1 cellular context compared by ENCODE assay signal in genomic region chr16:20871935-20872815, GRCh38.
A peak's percentile ranks its signal among the peaks of the same experiment; 100 is the strongest.
TF ChIP-seq lines count a peak whose summit lies in the region.

No MANE protein-coding gene starts in this region.

TF ChIP-seq in GM12878, 131 proteins besides CTCF, POLR2A, EP300 and RAD21:
- TF ChIP-seq IKZF2 (IDR thresholded peaks at IDR 0.05) = peak in 1 of 2 experiments; percentile 36; a peak in 1 of 4 replicates
- TF ChIP-seq PAX8 (IDR thresholded peaks at IDR 0.05) = no peak
- TF ChIP-seq CUX1 (IDR thresholded peaks at IDR 0.05; ENCODE audit: insufficient replicate concordance, low read depth, low read length) = no peak
- no peak for TF ChIP-seq TAF1 (IDR thresholded peaks at IDR 0.05; ENCODE audit: borderline replicate concordance, low read depth, low read length)
- peak; percentile 46 for TF ChIP-seq JUNB (IDR thresholded peaks at IDR 0.05)
- no peak for TF ChIP-seq RBBP5 (conservative IDR thresholded peaks at IDR 0.05)
- TF ChIP-seq NR2C2 (IDR thresholded peaks at IDR 0.05; ENCODE audit: borderline replicate concordance, control insufficient read depth, insufficient read length, low read depth) = no peak
- peak; percentile 59; the same call in 1 of the 2 replicates for TF ChIP-seq FOXM1 (IDR thresholded peaks at IDR 0.05; ENCODE audit: low read depth, low read length)
- TF ChIP-seq SPI1 (IDR thresholded peaks at IDR 0.05; ENCODE audit: borderline replicate concordance, insufficient read depth, low read depth, low read length) = peak; percentile 17; the same call in 1 of the 2 replicates
- TF ChIP-seq MXI1 (IDR thresholded peaks at IDR 0.05; ENCODE audit: low read depth, low read length) = no peak
- peak; percentile 89 for TF ChIP-seq TCF7 (IDR thresholded peaks at IDR 0.05; ENCODE audit: borderline replicate concordance)
- no peak for TF ChIP-seq CBX3 (IDR thresholded peaks at IDR 0.05; ENCODE audit: borderline replicate concordance, low read depth)
- no peak for TF ChIP-seq JUND (IDR thresholded peaks at IDR 0.05; ENCODE audit: low read depth, low read length)
- TF ChIP-seq EED (IDR thresholded peaks at IDR 0.05; ENCODE audit: low read depth) = peak; percentile 55; the same call in 1 of the 2 replicates
- TF ChIP-seq IKZF1 (conservative IDR thresholded peaks at IDR 0.05) = peak; percentile 36; the same call in 1 of the 2 replicates
- peak; percentile 90 for TF ChIP-seq RUNX3 (IDR thresholded peaks at IDR 0.05; ENCODE audit: low read length)
- TF ChIP-seq MAX (IDR thresholded peaks at IDR 0.05; ENCODE audit: low read depth, low read length) = no peak
- TF ChIP-seq POLR2AphosphoS5 (IDR thresholded peaks at IDR 0.05; ENCODE audit: low read length) = no peak
- TF ChIP-seq CREB1 (IDR thresholded peaks at IDR 0.05; ENCODE audit: low read depth) = no peak; the same call in 1 of the 2 replicates
- no peak for TF ChIP-seq ZBTB4 (CRISPR knock-in tag; IDR thresholded peaks at IDR 0.05)
- TF ChIP-seq NBN (IDR thresholded peaks at IDR 0.05) = no peak
- peak in 1 of 2 experiments; percentile 16; a peak in 1 of 4 replicates for TF ChIP-seq CEBPB (IDR thresholded peaks at IDR 0.05; ENCODE audit: borderline replicate concordance in 1 of 2, low read depth in 2 of 2, low read length in 2 of 2)
- TF ChIP-seq ATF7 (IDR thresholded peaks at IDR 0.05; ENCODE audit: low read depth) = peak; percentile 57
- peak in 1 of 2 experiments; percentile 86; a peak in 2 of 4 replicates for TF ChIP-seq ETV6 (conservative IDR thresholded peaks at IDR 0.05 in 1 of 2, IDR thresholded peaks at IDR 0.05 in 1 of 2; ENCODE audit: borderline replicate concordance in 1 of 2, low read depth in 1 of 2)
- no peak for TF ChIP-seq NRF1 (conservative IDR thresholded peaks at IDR 0.05; ENCODE audit: low read depth, low read length)
- TF ChIP-seq ZNF687 (IDR thresholded peaks at IDR 0.05) = no peak
- TF ChIP-seq KDM1A (IDR thresholded peaks at IDR 0.05; ENCODE audit: borderline replicate concordance) = no peak
- TF ChIP-seq ZZZ3 (IDR thresholded peaks at IDR 0.05; ENCODE audit: control insufficient read depth, insufficient read length, low read depth) = no peak
- no peak for TF ChIP-seq IRF3 (IDR thresholded peaks at IDR 0.05)
- TF ChIP-seq NFIC (IDR thresholded peaks at IDR 0.05; ENCODE audit: low read depth, low read length) = 0 out of 2 replicates have a peak, but pooled peaks have one; percentile 45
